9 cellular contexts compared by ENCODE assay signal in genomic region chr9:6567140-6567591, GRCh38.
DNase-seq lines count a peak whose midpoint lies in the region; ATAC-seq, FAIRE-seq and TF ChIP-seq lines count a peak whose summit lies in the region.
"Had no signal": no experiment of that assay in that cellular context is flagged by ENCODE, and none has a peak within 500 bp of the region (broad histone marks: within the 10 kb centered on the region; RNA-seq: fewer than 3 reads in every experiment).

No MANE protein-coding gene starts in this region.

- TF ChIP-seq POLR2A in thyroid gland (IDR thresholded peaks at IDR 0.05), result no peak

- H3K4me3 Mint-ChIP-seq in naive thymus-derived CD8-positive, alpha-beta T cell, result no peak overlapping the region
- no peak overlapping the region for H3K4me3 Mint-ChIP-seq in immature natural killer cell
- H3K4me3 Mint-ChIP-seq: endodermal cell had no signal

- WGBS in thyroid gland, 2 donors, result 83 to 92% methylated on average over 5 of the region's 5 CpGs

- H3K9me3 ChIP-seq in RWPE2 (ENCODE audit: severe bottlenecking), result no peaks in the 10 kb centered on the region
- no peaks in the 10 kb centered on the region for H3K9me3 ChIP-seq in thyroid gland

- intact Hi-C loops in dorsolateral prefrontal cortex (cut with DNase I) (loop anchor here (1.0 to 10.0 kb wide), 3 partner anchors 152 to 215 kb away; partner anchors contain the start of gene UHRF2 (in 2 of the 2)), thyroid gland (cut with DNase I) (no loop called here)

- H3K4me1 Mint-ChIP-seq in naive thymus-derived CD8-positive, alpha-beta T cell, result no peaks in the 10 kb centered on the region
- H3K4me1 Mint-ChIP-seq in immature natural killer cell, result no peaks in the 10 kb centered on the region
- H3K4me1 Mint-ChIP-seq: endodermal cell had no signal

- FAIRE-seq in frontal cortex (lab: Jason Lieb, UNC), result no peak

- no peak for TF ChIP-seq CTCF in RWPE2 (IDR thresholded peaks at IDR 0.05; ENCODE audit: poor library complexity, severe bottlenecking)
- TF ChIP-seq CTCF in dorsolateral prefrontal cortex (IDR thresholded peaks at IDR 0.05 in 54 of 56, conservative IDR thresholded peaks at IDR 0.05 in 2 of 56; ENCODE audit: low read depth in 1 of 56, partially characterized antibody in 56 of 56), result peak in 3 of 56 donors; percentile 6 to 8 (median 8)
- no peak for TF ChIP-seq CTCF in retinal pigment epithelial cell (conservative IDR thresholded peaks at IDR 0.05; ENCODE audit: low read depth, low read length)
- TF ChIP-seq CTCF in thyroid gland (IDR thresholded peaks at IDR 0.05), result no peak

- DNase-seq in ELR (ENCODE audit: low read depth), result peak; percentile 96
- peak; percentile 89 for DNase-seq in RWPE2 (ENCODE audit: low spot score)
- DNase-seq in dorsolateral prefrontal cortex, result peak in 5 of 10 donors; percentile 39 to 66 (median 54)
- peak; percentile 70 for DNase-seq in retinal pigment epithelial cell (ENCODE audit: low read depth)
- DNase-seq in frontal cortex (ENCODE audit: low spot score in 2 of 2), result no peak
- DNase-seq in naive thymus-derived CD8-positive, alpha-beta T cell, result no peak
- no peak for DNase-seq in immature natural killer cell
- DNase-seq in thyroid gland, result no peak
- DNase-seq: endodermal cell had no signal

- H3K36me3 ChIP-seq in RWPE2 (ENCODE audit: low read depth), result no peaks in the 10 kb centered on the region
- H3K36me3 ChIP-seq in thyroid gland, result no peaks in the 10 kb centered on the region

- no peak overlapping the region for H3K4me3 ChIP-seq in RWPE2 (ENCODE audit: severe bottlenecking)
- peak overlapping the region in 23 of 59 donors; percentile 2 to 46 (median 17) for H3K4me3 ChIP-seq in dorsolateral prefrontal cortex
- H3K4me3 ChIP-seq in retinal pigment epithelial cell (ENCODE audit: low read length), result no peak overlapping the region
- no peak overlapping the region for H3K4me3 ChIP-seq in thyroid gland (replicated peaks in 1 of 3)

- peaks cover 0 to 8% (median 0%) of the 10 kb centered on the region in 5 donors for H3K27me3 Mint-ChIP-seq in naive thymus-derived CD8-positive, alpha-beta T cell
- H3K27me3 Mint-ChIP-seq in immature natural killer cell (ENCODE audit: low read depth in 3 of 3), result peaks cover 0 to 7% (median 5%) of the 10 kb centered on the region in 3 donors

- H3K27ac ChIP-seq in RWPE2 (ENCODE audit: poor library complexity, severe bottlenecking), result peak overlapping the region; percentile 98
- H3K27ac ChIP-seq in dorsolateral prefrontal cortex, result peak overlapping the region in 58 of 59 donors; percentile 9 to 91 (median 76)
- H3K27ac ChIP-seq in thyroid gland, result no peak overlapping the region

- H3K27me3 ChIP-seq in RWPE2 (ENCODE audit: insufficient read depth, poor library complexity, severe bottlenecking) (no peaks in the 10 kb centered on the region), dorsolateral prefrontal cortex (no peaks in the 10 kb centered on the region), thyroid gland (no peaks in the 10 kb centered on the region)

- no peaks in the 10 kb centered on the region for H3K9me3 Mint-ChIP-seq in naive thymus-derived CD8-positive, alpha-beta T cell
- H3K9me3 Mint-ChIP-seq in immature natural killer cell, result no peaks in the 10 kb centered on the region
- H3K9me3 Mint-ChIP-seq: endodermal cell had no signal

- POLR2A ChIA-PET in naive thymus-derived CD8-positive, alpha-beta T cell (lab: Charles Lee), result no interaction called here

- no peaks in the 10 kb centered on the region for H3K36me3 Mint-ChIP-seq in naive thymus-derived CD8-positive, alpha-beta T cell
- no peaks in the 10 kb centered on the region for H3K36me3 Mint-ChIP-seq in immature natural killer cell

- H3K4me1 ChIP-seq in RWPE2 (ENCODE audit: insufficient read depth, poor library complexity, severe bottlenecking) (peaks cover 28% of the 10 kb centered on the region), thyroid gland (peaks cover 0 to 4% of the 10 kb centered on the region in 2 donors)

- H3K27ac Mint-ChIP-seq in naive thymus-derived CD8-positive, alpha-beta T cell, result no peak overlapping the region
- no peak overlapping the region for H3K27ac Mint-ChIP-seq in immature natural killer cell
- H3K27ac Mint-ChIP-seq: endodermal cell had no signal

- peak; percentile 68 for ATAC-seq in RWPE2 (ENCODE audit: low read depth)
- no peak for ATAC-seq in naive thymus-derived CD8-positive, alpha-beta T cell

Comparison
In these comparisons a context has a peak if more than half of its experiments do, and no peak if none do; other contexts are left out.
1. DNase-seq: peak in ELR (single experiment), RWPE2 (single experiment) and retinal pigment epithelial cell (single experiment); none in frontal cortex (0 of 2), naive thymus-derived CD8-positive, alpha-beta T cell (0 of 10), immature natural killer cell (0 of 3) and thyroid gland (0 of 2).
2. H3K27ac ChIP-seq: peak in RWPE2 (single experiment) and dorsolateral prefrontal cortex (58 of 59); none in thyroid gland (0 of 3).